ENCODE assay signal across 26 cellular contexts in genomic region chr9:126650830-126651341, GRCh38. TPM values are rescaled to one million over a fixed set of nuclear protein-coding genes. Genes with fewer than 3 reads are reported as not detected.
A peak's percentile ranks its signal among the peaks of the same experiment; 100 is the strongest.
DNase-seq lines count a peak whose midpoint lies in the region; ATAC-seq and TF ChIP-seq lines count a peak whose summit lies in the region.
"Had no signal": no experiment of that assay in that cellular context is flagged by ENCODE, and none has a peak within 500 bp of the region (broad histone marks: within the 10 kb centered on the region; RNA-seq: fewer than 3 reads in every experiment).

No MANE protein-coding gene starts in this region.

- H3K4me3 Mint-ChIP-seq in endodermal cell: no peak overlapping the region
- H3K4me3 Mint-ChIP-seq: activated CD4-positive, alpha-beta memory T cell treated with anti-CD3 and anti-CD28 coated beads, Interleukin-2, amount 10 ng/mL, durations not matched to agents 7 days and 5 days; activated naive CD4-positive, alpha-beta T cell treated with anti-CD3 and anti-CD28 coated beads, Interleukin-2, amount 10 ng/mL, durations not matched to agents 7 days and 5 days; natural killer cell; stimulated activated naive B cell treated with anti-CD40 and anti-IgM and Interleukin-4, amounts not matched to agents 10 μg/mL and 1 μg/mL and 100 μg/mL, for 72 hours had no signal

- H3K4me1 ChIP-seq in HEK293 (ENCODE audit: control insufficient read depth, insufficient read depth, low read length): peaks cover 22% of the 10 kb centered on the region
- H3K4me1 ChIP-seq in endodermal cell (ENCODE audit: control insufficient read depth, insufficient read depth, low read length): peaks cover 32% of the 10 kb centered on the region
- H3K4me1 ChIP-seq in neuronal stem cell (ENCODE audit: control insufficient read depth in 2 of 2, insufficient read depth in 1 of 2, low read depth in 1 of 2, low read length in 2 of 2): peaks cover 0 to 13% of the 10 kb centered on the region in 2 donors
- H3K4me1 ChIP-seq: breast epithelium, lower lobe of right lung, parathyroid adenoma, right lobe of liver had no signal

- TF ChIP-seq CTCF in HEK293 (tag by site-specific recombination; IDR thresholded peaks at IDR 0.05) (no peak), endodermal cell (conservative IDR thresholded peaks at IDR 0.05) (no peak)

- H3K14ac ChIP-seq in neuronal stem cell (ENCODE audit: low read length): no peak overlapping the region

- no peak overlapping the region for H3K4me2 ChIP-seq in neuronal stem cell (ENCODE audit: insufficient read depth, low read length, poor library complexity, severe bottlenecking)

- no peak overlapping the region for H3K4ac ChIP-seq in neuronal stem cell (ENCODE audit: low read length)

- H2AK5ac ChIP-seq in neuronal stem cell (ENCODE audit: low read depth, low read length): peak overlapping the region; percentile 40

- H3K79me1 ChIP-seq in neuronal stem cell (ENCODE audit: low read depth, low read length): no peaks in the 10 kb centered on the region

- H4K91ac ChIP-seq in neuronal stem cell (ENCODE audit: low read depth, low read length, poor library complexity): no peak overlapping the region

- POLR2A ChIA-PET in HEK293 (lab: Yijun Ruan, JAX): interaction anchor here (0.6 kb wide), 1 partner anchor 13 kb away, joined by 4 read pairs; no protein-coding TSS in a partner anchor

- no peak overlapping the region for H2BK15ac ChIP-seq in neuronal stem cell (ENCODE audit: low read length)

- H2BK5ac ChIP-seq in neuronal stem cell (ENCODE audit: low read length): no peak overlapping the region

- no peaks in the 10 kb centered on the region for H3K36me3 Mint-ChIP-seq in endodermal cell (ENCODE audit: low read depth)
- H3K36me3 Mint-ChIP-seq: activated naive CD4-positive, alpha-beta T cell treated with anti-CD3 and anti-CD28 coated beads, Interleukin-2, amount 10 ng/mL, durations not matched to agents 7 days and 5 days; natural killer cell; stimulated activated naive B cell treated with anti-CD40 and anti-IgM and Interleukin-4, amounts not matched to agents 10 μg/mL and 1 μg/mL and 100 μg/mL, for 72 hours had no signal

- no peak overlapping the region for H3K23ac ChIP-seq in neuronal stem cell (ENCODE audit: low read depth, low read length, poor library complexity)

- WGBS in endodermal cell (ENCODE audit: insufficient coverage in 1 of 2, insufficient read length in 1 of 2), 2 experiments: 45 to 68% methylated on average over 2 to 7 of the region's 7 CpGs
- no CpG with 5 or more reads among the region's 7 CpGs for WGBS in neuronal stem cell (ENCODE audit: extremely low coverage in 2 of 2, insufficient read length in 2 of 2, insufficient replicate concordance in 1 of 2), 2 donors

- H3K9me3 ChIP-seq in HEK293 (ENCODE audit: control insufficient read depth, insufficient read depth, low read depth, low read length) (no peaks in the 10 kb centered on the region), endodermal cell (ENCODE audit: control insufficient read depth, low read length) (no peaks in the 10 kb centered on the region), neuronal stem cell (replicated peaks in 1 of 2; ENCODE audit: control insufficient read depth in 2 of 2, insufficient read depth in 1 of 2, low read depth in 1 of 2, low read length in 2 of 2) (no peaks in the 10 kb centered on the region)
- H3K9me3 ChIP-seq: breast epithelium, lower lobe of right lung, right lobe of liver had no signal

- H3K27me3 ChIP-seq in endodermal cell (ENCODE audit: control insufficient read depth, insufficient read depth, low read length, poor library complexity, severe bottlenecking) (peaks cover 25% of the 10 kb centered on the region), neuronal stem cell (ENCODE audit: control insufficient read depth in 3 of 3, insufficient read depth in 3 of 3, low read depth in 1 of 3, low read length in 3 of 3) (peaks cover 0 to 100% (median 18%) of the 10 kb centered on the region in 3 experiments)
- H3K27me3 ChIP-seq: right lobe of liver had no signal

- H4K8ac ChIP-seq in neuronal stem cell (ENCODE audit: low read depth, low read length): no peak overlapping the region

- H3K9ac ChIP-seq in endodermal cell (ENCODE audit: extremely low read depth, low read length, poor library complexity, severe bottlenecking) (no peak overlapping the region), neuronal stem cell (ENCODE audit: low read depth, low read length, poor library complexity) (no peak overlapping the region)
- H3K9ac ChIP-seq: parathyroid adenoma had no signal

- no peaks in the 10 kb centered on the region for H3K9me3 Mint-ChIP-seq in endodermal cell
- H3K9me3 Mint-ChIP-seq: activated CD4-positive, alpha-beta memory T cell treated with anti-CD3 and anti-CD28 coated beads, Interleukin-2, amount 10 ng/mL, durations not matched to agents 7 days and 5 days; activated naive CD4-positive, alpha-beta T cell treated with anti-CD3 and anti-CD28 coated beads, Interleukin-2, amount 10 ng/mL, durations not matched to agents 7 days and 5 days; natural killer cell; stimulated activated naive B cell treated with anti-CD40 and anti-IgM and Interleukin-4, amounts not matched to agents 10 μg/mL and 1 μg/mL and 100 μg/mL, for 72 hours had no signal

- no peak overlapping the region for H2AFZ ChIP-seq in neuronal stem cell (ENCODE audit: low read length)
- H2AFZ ChIP-seq: parathyroid adenoma had no signal

- H2BK12ac ChIP-seq in neuronal stem cell (ENCODE audit: low read length): no peak overlapping the region

- CTCF ChIA-PET in HEK293 (lab: Yijun Ruan, JAX): interaction anchor here (0.9 to 1.5 kb wide), 4 partner anchors 22 to 93 kb away, joined by 3 to 6 read pairs (median 4); no protein-coding TSS in a partner anchor

- H3K27ac ChIP-seq in HEK293 (ENCODE audit: extremely low read depth, low read depth, low read length): peak overlapping the region; percentile 58; the same call in 1 of the 2 replicates
- peak overlapping the region; percentile 19 for H3K27ac ChIP-seq in endodermal cell (ENCODE audit: low read depth, low read length)
- no peak overlapping the region for H3K27ac ChIP-seq in neuronal stem cell (replicated peaks; ENCODE audit: low read length)
- H3K27ac ChIP-seq: lower lobe of right lung, parathyroid adenoma, right lobe of liver had no signal

- no peak overlapping the region for H3K4me3 ChIP-seq in HEK293 (ENCODE audit: low read depth, low read length)
- H3K4me3 ChIP-seq in endodermal cell (ENCODE audit: low read length): no peak overlapping the region
- H3K4me3 ChIP-seq in neuronal stem cell (ENCODE audit: low read length in 2 of 2): no peak overlapping the region
- H3K4me3 ChIP-seq: breast epithelium, GM12878, lower lobe of right lung, right lobe of liver had no signal

- peaks cover 56% of the 10 kb centered on the region for H3K27me3 Mint-ChIP-seq in endodermal cell (ENCODE audit: insufficient read depth)

- no peak overlapping the region for H3K18ac ChIP-seq in neuronal stem cell (ENCODE audit: low read length)

- peaks cover 0 to 6% of the 10 kb centered on the region in 2 experiments; a peak in 1 of 3 replicates for H3K36me3 ChIP-seq in HEK293 (ENCODE audit: control insufficient read depth in 2 of 2, insufficient read depth in 1 of 2, low read length in 2 of 2)
- H3K36me3 ChIP-seq in endodermal cell (ENCODE audit: control insufficient read depth, insufficient read depth, low read length): no peaks in the 10 kb centered on the region
- no peaks in the 10 kb centered on the region for H3K36me3 ChIP-seq in neuronal stem cell (replicated peaks in 1 of 2; ENCODE audit: control insufficient read depth in 2 of 2, insufficient read depth in 2 of 2, low read length in 2 of 2)
- H3K36me3 ChIP-seq: breast epithelium, lower lobe of right lung, right lobe of liver had no signal

- peaks cover 43% of the 10 kb centered on the region for H3K4me1 Mint-ChIP-seq in endodermal cell
- H3K4me1 Mint-ChIP-seq: activated CD4-positive, alpha-beta memory T cell treated with anti-CD3 and anti-CD28 coated beads, Interleukin-2, amount 10 ng/mL, durations not matched to agents 7 days and 5 days; activated naive CD4-positive, alpha-beta T cell treated with anti-CD3 and anti-CD28 coated beads, Interleukin-2, amount 10 ng/mL, durations not matched to agents 7 days and 5 days; natural killer cell; stimulated activated naive B cell treated with anti-CD40 and anti-IgM and Interleukin-4, amounts not matched to agents 10 μg/mL and 1 μg/mL and 100 μg/mL, for 72 hours had no signal

- DNase-seq in NCI-H146 treated with DMSO at 0.1 percent for 48 hours (lab: John Stamatoyannopoulos, UW; ENCODE audit: unreplicated experiment): peak; percentile 47
- no peak for DNase-seq in endodermal cell
- no peak for DNase-seq in neuronal stem cell (ENCODE audit: low spot score)
- no peak for DNase-seq in amniotic stem cell (lab: John Stamatoyannopoulos, UW)
- no peak for DNase-seq in ureter (ENCODE audit: low spot score)
- DNase-seq: activated CD4-positive, alpha-beta memory T cell treated with anti-CD3 and anti-CD28 coated beads, Interleukin-2, amount 10 ng/mL, durations not matched to agents 7 days and 5 days; activated CD4-positive, CD25-positive, alpha-beta regulatory T cell treated with anti-CD3 and anti-CD28 coated beads, Interleukin-2, amount 50 U/mL, for 72 hours; activated CD8-positive, alpha-beta memory T cell treated with anti-CD3 and anti-CD28 coated beads, Interleukin-2, amount 50 U/mL, for 48 hours; activated naive CD4-positive, alpha-beta T cell treated with anti-CD3 and anti-CD28 coated beads, Interleukin-2, amount 10 ng/mL, durations not matched to agents 7 days and 5 days; amygdala; C1 segment of cervical spinal cord; IMR-90; lower lobe of right lung; natural killer cell; NCI-H1092; NCI-H526 treated with DMSO at 0.1 percent for 48 hours; right lobe of liver; RPMI8226; stimulated activated CD4-positive, alpha-beta T cell treated with anti-CD3 and anti-CD28 coated beads, Interleukin-4, amount 100 ng/mL, for 4 hours; stimulated activated naive B cell treated with anti-CD40 and anti-IgM and Interleukin-4, amounts not matched to agents 10 μg/mL and 1 μg/mL and 100 μg/mL, for 72 hours had no signal

- no peak overlapping the region for H3K27ac Mint-ChIP-seq in endodermal cell
- H3K27ac Mint-ChIP-seq: activated CD4-positive, alpha-beta memory T cell treated with anti-CD3 and anti-CD28 coated beads, Interleukin-2, amount 10 ng/mL, durations not matched to agents 7 days and 5 days; activated naive CD4-positive, alpha-beta T cell treated with anti-CD3 and anti-CD28 coated beads, Interleukin-2, amount 10 ng/mL, durations not matched to agents 7 days and 5 days; natural killer cell; stimulated activated naive B cell treated with anti-CD40 and anti-IgM and Interleukin-4, amounts not matched to agents 10 μg/mL and 1 μg/mL and 100 μg/mL, for 72 hours had no signal

- no peak overlapping the region for H2BK120ac ChIP-seq in neuronal stem cell (ENCODE audit: low read depth, low read length)

- ATAC-seq in HG03095 (IDR thresholded peaks at IDR 0.05; ENCODE audit: unreplicated experiment): no peak
- ATAC-seq: GM12878; lower lobe of right lung; natural killer cell; right lobe of liver; stimulated activated naive B cell treated with anti-CD40 and anti-IgM and Interleukin-4, amounts not matched to agents 10 μg/mL and 1 μg/mL and 100 μg/mL, for 72 hours had no signal

RNA-seq across cellular contexts. Expression of gene LMX1B, which starts 37.2 kb away (rescaled TPM):
- total RNA-seq in endodermal cell (10 to 100 TPM; 11.1 to 11.4 TPM), ureter (not detected)
- 15.4 TPM for polyA plus RNA-seq in endodermal cell (2013, experiment 1 of 2)
- polyA plus RNA-seq in endodermal cell (2013, experiment 2 of 2): 14.7 TPM
- 0.22 TPM for polyA plus RNA-seq in neuronal stem cell (2013, experiment 1 of 2)
- polyA plus RNA-seq in neuronal stem cell (2013, experiment 2 of 2): 0.18 TPM
- total RNA-seq: activated CD4-positive, alpha-beta memory T cell treated with anti-CD3 and anti-CD28 coated beads, Interleukin-2, amount 10 ng/mL, durations not matched to agents 7 days and 5 days; GM12878; IMR-90; natural killer cell; right lobe of liver; T-helper 1 cell treated with Interleukin-12 subunit alpha and Interleukin-12 subunit beta and Interleukin-4 antibody, amounts not matched to agents 30 ng/mL and 1 ng/mL, for 36 hours had no signal
- polyA plus RNA-seq: GM12878, IMR-90 had no signal

Comparison
In these comparisons a context has a peak if more than half of its experiments do, and no peak if none do; other contexts are left out.
1. RNA of gene LMX1B, which starts 37.2 kb away (total RNA-seq): 11.1 to 11.4 TPM in endodermal cell; not detected in ureter (single experiment); every median in the first group is over 10 times any median in the second.